ENCODE assay signal across 19 cellular contexts in genomic region chr4:86971355-86971683, GRCh38.
"Had no signal": no experiment of that assay in that cellular context is flagged by ENCODE, and none has a peak within 500 bp of the region (broad histone marks: within the 10 kb centered on the region; RNA-seq: fewer than 3 reads in every experiment).

No MANE protein-coding gene starts in this region.

- H3K36me3 Mint-ChIP-seq: neural progenitor cell had no signal

- H3K4me3 ChIP-seq: body of pancreas, neural progenitor cell, psoas muscle, SJCRH30, skin epidermis, upper lobe of right lung had no signal

- H3K36me3 ChIP-seq: neural progenitor cell, SJCRH30, upper lobe of right lung had no signal

- H3K9me3 ChIP-seq: body of pancreas, psoas muscle, SJCRH30, upper lobe of right lung had no signal

- H3K27ac ChIP-seq: epithelial cell of prostate, SJCRH30, upper lobe of right lung had no signal

- H3K27me3 ChIP-seq: body of pancreas, neural progenitor cell, SJCRH30, upper lobe of right lung had no signal

- DNase-seq: activated B cell treated with CpG ODN at 0.5 μM for 24 hours; activated CD4-positive, alpha-beta T cell treated with anti-CD3 and anti-CD28 coated beads, Interleukin-2, amount 50 U/mL, for 4 hours; activated effector memory CD4-positive, alpha-beta T cell treated with Interleukin-2 at 50 U/mL for 16 hours; activated naive CD8-positive, alpha-beta T cell treated with anti-CD3 and anti-CD28 coated beads, Interleukin-2, amount 10 ng/mL, durations not matched to agents 7 days and 5 days; activated T-cell treated with anti-CD3 and anti-CD28 coated beads for 4 hours; central memory CD4-positive, alpha-beta T cell; endodermal cell; foreskin fibroblast; psoas muscle; right cardiac atrium; stimulated activated CD4-positive, alpha-beta T cell treated with anti-CD3 and anti-CD28 coated beads, Interleukin-4, amount 100 ng/mL, for 1 hour; T-helper 2 cell; upper lobe of right lung had no signal

- H3K9me3 Mint-ChIP-seq: activated B cell treated with CpG ODN at 0.5 μM for 24 hours; activated naive CD8-positive, alpha-beta T cell treated with anti-CD3 and anti-CD28 coated beads, Interleukin-2, amount 10 ng/mL, durations not matched to agents 7 days and 5 days; endodermal cell; memory B cell; neural progenitor cell had no signal

- H3K4me1 ChIP-seq: SJCRH30 had no signal

- H3K27ac Mint-ChIP-seq: activated B cell treated with CpG ODN at 0.5 μM for 24 hours; activated naive CD8-positive, alpha-beta T cell treated with anti-CD3 and anti-CD28 coated beads, Interleukin-2, amount 10 ng/mL, durations not matched to agents 7 days and 5 days; memory B cell had no signal

- H3K27me3 Mint-ChIP-seq: activated B cell treated with CpG ODN at 0.5 μM for 24 hours; activated naive CD8-positive, alpha-beta T cell treated with anti-CD3 and anti-CD28 coated beads, Interleukin-2, amount 10 ng/mL, durations not matched to agents 7 days and 5 days; memory B cell had no signal

- ATAC-seq: body of pancreas, psoas muscle, right cardiac atrium, upper lobe of right lung had no signal

- H3K4me3 Mint-ChIP-seq: activated B cell treated with CpG ODN at 0.5 μM for 24 hours; activated naive CD8-positive, alpha-beta T cell treated with anti-CD3 and anti-CD28 coated beads, Interleukin-2, amount 10 ng/mL, durations not matched to agents 7 days and 5 days; endodermal cell; memory B cell; neural progenitor cell had no signal
